8 cellular contexts compared by ENCODE assay signal in genomic region chr17:82458130-82458884, GRCh38. TPM values are rescaled to one million over a fixed set of nuclear protein-coding genes. Genes with fewer than 3 reads are reported as not detected.
DNase-seq lines count a peak whose midpoint lies in the region; ATAC-seq and TF ChIP-seq lines count a peak whose summit lies in the region.

NARF (plus strand) TSS chr17:82458741; CDS start chr17:82458804, 63 bp downstream.

- DNase-seq in GM12865 (ENCODE audit: low read depth) (peak; percentile 99), NCI-H1417 treated with DMSO at 0.1 percent for 48 hours (lab: John Stamatoyannopoulos, UW) (peak; percentile 85), SW480 (ENCODE audit: low spot score) (peak; percentile 99), cardiac muscle cell (ENCODE audit: low read depth in 1 of 2, low spot score in 1 of 2) (peak; percentile 99), trophoblast cell (peak; percentile 98 to 99), transverse colon (peak; percentile 98)
- peak; percentile 95 for DNase-seq in activated naive CD8-positive, alpha-beta T cell treated with anti-CD3 and anti-CD28 coated beads, Interleukin-2, amount 50 U/mL, for 24 hours

- peak within 1 kb of the TSS; percentile 98 for H3K18ac ChIP-seq in trophoblast cell (ENCODE audit: low read length)

- peak within 1 kb of the TSS; percentile 90 for H2AK5ac ChIP-seq in trophoblast cell (ENCODE audit: low read length)

- TF ChIP-seq POLR2A in transverse colon (IDR thresholded peaks at IDR 0.05), result peak; percentile 99

- H3K36me3 Mint-ChIP-seq in activated naive CD8-positive, alpha-beta T cell treated with anti-CD3 and anti-CD28 coated beads, Interleukin-2, amount 50 U/mL, for 24 hours (ENCODE audit: low read depth), result peaks cover 6% of the 10 kb centered on the region

- peak within 1 kb of the TSS; percentile 91 for H3K27ac Mint-ChIP-seq in activated naive CD8-positive, alpha-beta T cell treated with anti-CD3 and anti-CD28 coated beads, Interleukin-2, amount 50 U/mL, for 24 hours

- H4K91ac ChIP-seq in trophoblast cell (ENCODE audit: low read depth, low read length), result peak within 1 kb of the TSS; percentile 100

- peak within 1 kb of the TSS; percentile 89 for H2AFZ ChIP-seq in trophoblast cell (ENCODE audit: insufficient read depth, low read length, poor library complexity)

- H3K79me2 ChIP-seq in trophoblast cell (ENCODE audit: control insufficient read depth, insufficient read depth, low read length, poor library complexity), result peaks cover 5% of the 10 kb centered on the region

- H3K4me3 Mint-ChIP-seq in activated naive CD8-positive, alpha-beta T cell treated with anti-CD3 and anti-CD28 coated beads, Interleukin-2, amount 50 U/mL, for 24 hours, result peak within 1 kb of the TSS; percentile 79

- peak within 1 kb of the TSS; percentile 98 for H3K14ac ChIP-seq in trophoblast cell (ENCODE audit: low read length)

- H3K9ac ChIP-seq in trophoblast cell (ENCODE audit: low read length), result peak within 1 kb of the TSS; percentile 99

- H3K4me2 ChIP-seq in trophoblast cell (ENCODE audit: low read length), result peak within 1 kb of the TSS; percentile 89

- H3K4me3 ChIP-seq in GM12865 (ENCODE audit: low read depth, low read length), result peak within 1 kb of the TSS; percentile 82
- peak within 1 kb of the TSS; percentile 64 for H3K4me3 ChIP-seq in cardiac muscle cell
- peak within 1 kb of the TSS; percentile 88 for H3K4me3 ChIP-seq in trophoblast cell (ENCODE audit: low read depth, low read length)
- H3K4me3 ChIP-seq in transverse colon, result peak within 1 kb of the TSS; percentile 67 to 80 (median 70)

- H3K27me3 ChIP-seq in cardiac muscle cell, result no peaks in the 10 kb centered on the region
- H3K27me3 ChIP-seq in trophoblast cell (ENCODE audit: insufficient read depth, low read length), result no peaks in the 10 kb centered on the region
- H3K27me3 ChIP-seq in transverse colon, result no peaks in the 10 kb centered on the region

- TF ChIP-seq EP300 in transverse colon (IDR thresholded peaks at IDR 0.05; ENCODE audit: low read depth), result peak; percentile 21

- H3K9me3 Mint-ChIP-seq in activated naive CD8-positive, alpha-beta T cell treated with anti-CD3 and anti-CD28 coated beads, Interleukin-2, amount 50 U/mL, for 24 hours, result no peaks in the 10 kb centered on the region

- H3K79me1 ChIP-seq in trophoblast cell (ENCODE audit: low read length), result peaks cover 6% of the 10 kb centered on the region

- peak within 1 kb of the TSS; percentile 100 for H3K27ac ChIP-seq in cardiac muscle cell
- H3K27ac ChIP-seq in trophoblast cell (ENCODE audit: low read depth, low read length), result peak within 1 kb of the TSS; percentile 100
- H3K27ac ChIP-seq in transverse colon, result peak within 1 kb of the TSS; percentile 99 to 100 (median 100)

- peak; percentile 94 for ATAC-seq in HG02763 (IDR thresholded peaks at IDR 0.05; ENCODE audit: unreplicated experiment)
- ATAC-seq in activated naive CD8-positive, alpha-beta T cell treated with anti-CD3 and anti-CD28 coated beads, Interleukin-2, amount 50 U/mL, for 24 hours, result peak; percentile 99

- H3K27me3 Mint-ChIP-seq in activated naive CD8-positive, alpha-beta T cell treated with anti-CD3 and anti-CD28 coated beads, Interleukin-2, amount 50 U/mL, for 24 hours, result no peaks in the 10 kb centered on the region

- no peak within 1 kb of the TSS for H2BK12ac ChIP-seq in trophoblast cell (ENCODE audit: low read length)

- peaks cover 23% of the 10 kb centered on the region for H3K4me1 Mint-ChIP-seq in activated naive CD8-positive, alpha-beta T cell treated with anti-CD3 and anti-CD28 coated beads, Interleukin-2, amount 50 U/mL, for 24 hours

- intact Hi-C loops in transverse colon (cut with DNase I; ENCODE audit: low total_unique reads), result loop anchor here (5.0 kb wide), 2 partner anchors 94 to 1056 kb away; no protein-coding TSS in a partner anchor

- H3K4me1 ChIP-seq in cardiac muscle cell (ENCODE audit: low read depth), result peaks cover 15% of the 10 kb centered on the region
- H3K4me1 ChIP-seq in trophoblast cell (ENCODE audit: control insufficient read depth in 1 of 2, insufficient read depth in 2 of 2, low read length in 2 of 2), result peaks cover 5 to 6% of the 10 kb centered on the region in 2 experiments
- H3K4me1 ChIP-seq in transverse colon, result peaks cover 10 to 25% (median 19%) of the 10 kb centered on the region in 4 donors

- H2BK120ac ChIP-seq in trophoblast cell (ENCODE audit: insufficient read depth, low read length, poor library complexity), result peak within 1 kb of the TSS; percentile 96

- in situ Hi-C loops in transverse colon (cut with MboI; ENCODE audit: low pct_ligation_motif_present in 1 of 4, low pct_unique_long_range_greater_than_20kb in 1 of 4, low sequenced_read_pairs in 3 of 4), result no loop called here

- H3K23ac ChIP-seq in trophoblast cell (ENCODE audit: low read length), result no peak within 1 kb of the TSS

- TF ChIP-seq CTCF in GM12865 (IDR thresholded peaks at IDR 0.05; ENCODE audit: insufficient read depth, low read depth, low read length, missing control alignments) (no peak), cardiac muscle cell (IDR thresholded peaks at IDR 0.05; ENCODE audit: low read depth, low read length) (no peak), transverse colon (IDR thresholded peaks at IDR 0.05) (no peak)

- H2BK5ac ChIP-seq in trophoblast cell (ENCODE audit: low read depth, low read length, poor library complexity), result peak within 1 kb of the TSS; percentile 99

- peak within 1 kb of the TSS; percentile 91 for H4K12ac ChIP-seq in trophoblast cell (ENCODE audit: low read depth, low read length)

- H4K8ac ChIP-seq in trophoblast cell (ENCODE audit: low read depth, low read length), result peak within 1 kb of the TSS; percentile 98

- peaks cover 20% of the 10 kb centered on the region for H3K36me3 ChIP-seq in cardiac muscle cell
- peaks cover 12 to 21% of the 10 kb centered on the region in 2 experiments for H3K36me3 ChIP-seq in trophoblast cell (ENCODE audit: control insufficient read depth in 1 of 2, insufficient read depth in 2 of 2, low read length in 2 of 2)
- peaks cover 0 to 11% (median 5%) of the 10 kb centered on the region in 4 donors for H3K36me3 ChIP-seq in transverse colon

- no CpG with 5 or more reads among the region's 90 CpGs for WGBS in trophoblast cell (ENCODE audit: extremely low coverage, insufficient coverage, insufficient read length)
- 0% methylated on average over 64 of the region's 90 CpGs; no CpG with 5 or more reads in 1 of the 2 donors for WGBS in transverse colon (ENCODE audit: low coverage in 1 of 2), 2 donors

- H3K4ac ChIP-seq in trophoblast cell (ENCODE audit: low read depth, low read length), result peak within 1 kb of the TSS; percentile 98

- no peaks in the 10 kb centered on the region for H3K9me3 ChIP-seq in cardiac muscle cell (ENCODE audit: low read depth)
- H3K9me3 ChIP-seq in trophoblast cell (ENCODE audit: insufficient read depth, low read depth, low read length), result no peaks in the 10 kb centered on the region
- H3K9me3 ChIP-seq in transverse colon, result no peaks in the 10 kb centered on the region

RNA-seq across cellular contexts. Expression of gene NARF, which starts in this region (rescaled TPM):
- 105 and 113 TPM in 2 replicates for total RNA-seq in cardiac muscle cell
- 215 and 258 TPM in 2 replicates for polyA plus RNA-seq in cardiac muscle cell
- polyA plus RNA-seq in trophoblast cell (2013), result 70.2 and 74.2 TPM in 2 replicates
- total RNA-seq in transverse colon, result 100 to 1,000 TPM in 1 of 4 donors, 10 to 100 TPM in 3; 44.1 to 133 (median 61.1) TPM

Comparison
In these comparisons a context has a peak if more than half of its experiments do, and no peak if none do; other contexts are left out.
1. Peak in every context shown above with its lines: DNase-seq, ATAC-seq, H3K4me3 ChIP-seq and H3K27ac ChIP-seq.